In genomic region chr5:72596956-72597355, GRCh38 we compare ENCODE assay signal across 16 cellular contexts.
DNase-seq lines count a peak whose midpoint lies in the region; ATAC-seq, FAIRE-seq and TF ChIP-seq lines count a peak whose summit lies in the region.
"Had no signal": no experiment of that assay in that cellular context is flagged by ENCODE, and none has a peak within 500 bp of the region (broad histone marks: within the 10 kb centered on the region; RNA-seq: fewer than 3 reads in every experiment).

No MANE protein-coding gene starts in this region.

- no peak overlapping the region for H3K27ac Mint-ChIP-seq in astrocyte (ENCODE audit: unreplicated experiment)
- H3K27ac Mint-ChIP-seq: activated CD8-positive, alpha-beta T cell treated with anti-CD3 and anti-CD28 coated beads for 36 hours; stimulated activated effector memory CD8-positive, alpha-beta T cell treated with anti-CD3 and anti-CD28 coated beads, Interleukin-12 subunit alpha, Interleukin-12 subunit beta, amount 100 ng/mL, for 72 hours had no signal

- H3K27me3 ChIP-seq in GM23248 (replicated peaks; ENCODE audit: insufficient read depth) (no peaks in the 10 kb centered on the region), astrocyte (ENCODE audit: insufficient read depth, low read length) (no peaks in the 10 kb centered on the region), right atrium auricular region (no peaks in the 10 kb centered on the region), psoas muscle (ENCODE audit: insufficient read depth in 3 of 3, low read length in 2 of 3) (no peaks in the 10 kb centered on the region)

- no peaks in the 10 kb centered on the region for H4K20me1 ChIP-seq in GM23248 (ENCODE audit: insufficient read depth)
- no peaks in the 10 kb centered on the region for H4K20me1 ChIP-seq in astrocyte (ENCODE audit: insufficient read depth, low read length)

- H3K4me3 ChIP-seq in GM23248 = 0 out of 2 replicates have a peak overlapping the region, but pooled peaks have one; percentile 17
- H3K4me3 ChIP-seq in astrocyte (ENCODE audit: insufficient read depth, low read depth, low read length) = no peak overlapping the region
- H3K4me3 ChIP-seq in right atrium auricular region = no peak overlapping the region
- peak overlapping the region; percentile 42 for H3K4me3 ChIP-seq in psoas muscle

- no peaks in the 10 kb centered on the region for H3K27me3 Mint-ChIP-seq in astrocyte (ENCODE audit: low read depth, unreplicated experiment)

- H3K9ac ChIP-seq in GM23248 (no peak overlapping the region), astrocyte (ENCODE audit: low read length) (peak overlapping the region; percentile 76)

- H2AFZ ChIP-seq in GM23248 (peak overlapping the region; percentile 49), astrocyte (ENCODE audit: low read depth, low read length) (no peak overlapping the region)

- in situ Hi-C loops in GM23248 (cut with MboI) = no loop called here

- H3K4me1 ChIP-seq in GM23248 (ENCODE audit: insufficient read depth) (peaks cover 50% of the 10 kb centered on the region), astrocyte (ENCODE audit: insufficient read depth, low read length) (peaks cover 44% of the 10 kb centered on the region), right atrium auricular region (peaks cover 0 to 27% of the 10 kb centered on the region in 2 donors), psoas muscle (peaks cover 25% of the 10 kb centered on the region)

- H3K9me3 ChIP-seq in GM23248 (ENCODE audit: low read depth) (no peaks in the 10 kb centered on the region), astrocyte (ENCODE audit: insufficient read depth, low read depth, low read length) (peaks cover 3% of the 10 kb centered on the region), right atrium auricular region (peaks cover 0 to 7% of the 10 kb centered on the region in 2 donors), psoas muscle (peaks cover 5% of the 10 kb centered on the region)

- H3K79me2 ChIP-seq in GM23248 (ENCODE audit: insufficient read depth) (no peaks in the 10 kb centered on the region), astrocyte (ENCODE audit: insufficient read depth, low read length) (no peaks in the 10 kb centered on the region)

- peaks cover 50% of the 10 kb centered on the region for H3F3A ChIP-seq in GM23248 (ENCODE audit: insufficient read depth)

- ATAC-seq in psoas muscle = peak; percentile 52 to 63 (median 60)
- ATAC-seq: activated CD8-positive, alpha-beta T cell treated with anti-CD3 and anti-CD28 coated beads for 36 hours; HepG2; stimulated activated effector memory CD8-positive, alpha-beta T cell treated with anti-CD3 and anti-CD28 coated beads, Interleukin-12 subunit alpha, Interleukin-12 subunit beta, amount 100 ng/mL, for 72 hours had no signal

- H3K27ac ChIP-seq in GM23248 (peak overlapping the region; percentile 98), astrocyte (ENCODE audit: low read depth, low read length) (peak overlapping the region; percentile 99), right atrium auricular region (peak overlapping the region; percentile 53 to 72), psoas muscle (peak overlapping the region; percentile 82)

- peaks cover 12% of the 10 kb centered on the region for H3K4me1 Mint-ChIP-seq in astrocyte (ENCODE audit: low read depth, unreplicated experiment)

- no peak overlapping the region for H3K4me3 Mint-ChIP-seq in astrocyte (ENCODE audit: unreplicated experiment)
- H3K4me3 Mint-ChIP-seq: activated CD8-positive, alpha-beta T cell treated with anti-CD3 and anti-CD28 coated beads for 36 hours; stimulated activated effector memory CD8-positive, alpha-beta T cell treated with anti-CD3 and anti-CD28 coated beads, Interleukin-12 subunit alpha, Interleukin-12 subunit beta, amount 100 ng/mL, for 72 hours had no signal

- no peaks in the 10 kb centered on the region for H3K36me3 Mint-ChIP-seq in astrocyte (ENCODE audit: low read depth, unreplicated experiment)
- H3K36me3 Mint-ChIP-seq: stimulated activated effector memory CD8-positive, alpha-beta T cell treated with anti-CD3 and anti-CD28 coated beads, Interleukin-12 subunit alpha, Interleukin-12 subunit beta, amount 100 ng/mL, for 72 hours had no signal

- 83 to 85% methylated on average over 3 of the region's 3 CpGs for WGBS in GM23248 (ENCODE audit: low coverage in 1 of 2, low lambda C conversion rate in 2 of 2, missing lambda C conversion rate in 2 of 2), 2 experiments
- WGBS in psoas muscle, 3 donors = 52 to 81% (median 55%) methylated on average over 3 of the region's 3 CpGs

- TF ChIP-seq CTCF in astrocyte (IDR thresholded peaks at IDR 0.05; ENCODE audit: insufficient read depth, low read depth, low read length) (no peak), right atrium auricular region (IDR thresholded peaks at IDR 0.05) (no peak), psoas muscle (IDR thresholded peaks at IDR 0.05) (no peak)

- FAIRE-seq in astrocyte (lab: Jason Lieb, UNC) = no peak
- FAIRE-seq: endometrium, GM18507, HepG2, TTC549 had no signal

- no peaks in the 10 kb centered on the region for H3K36me3 ChIP-seq in GM23248 (ENCODE audit: low read depth)
- no peaks in the 10 kb centered on the region for H3K36me3 ChIP-seq in astrocyte (ENCODE audit: insufficient read depth, low read length)
- H3K36me3 ChIP-seq in right atrium auricular region = no peaks in the 10 kb centered on the region
- H3K36me3 ChIP-seq in psoas muscle (ENCODE audit: insufficient read depth in 1 of 2, low read depth in 1 of 2) = no peaks in the 10 kb centered on the region

- peaks cover 9% of the 10 kb centered on the region for H3K9me3 Mint-ChIP-seq in astrocyte (ENCODE audit: unreplicated experiment)
- H3K9me3 Mint-ChIP-seq: stimulated activated effector memory CD8-positive, alpha-beta T cell treated with anti-CD3 and anti-CD28 coated beads, Interleukin-12 subunit alpha, Interleukin-12 subunit beta, amount 100 ng/mL, for 72 hours had no signal

- H3K4me2 ChIP-seq in GM23248 (ENCODE audit: unreplicated experiment) (peak overlapping the region; percentile 74), astrocyte (ENCODE audit: low read length) (peak overlapping the region; percentile 77)

- intact Hi-C loops in psoas muscle (cut with DNase I) = no loop called here

- DNase-seq in GM23248 = peak; percentile 11
- DNase-seq in astrocyte (ENCODE audit: low read depth) = no peak
- no peak for DNase-seq in right atrium auricular region (ENCODE audit: low spot score)
- no peak for DNase-seq in psoas muscle
- DNase-seq in activated naive CD4-positive, alpha-beta T cell (lab: John Stamatoyannopoulos, UW) = no peak
- no peak for DNase-seq in NCI-H446 (lab: John Stamatoyannopoulos, UW)
- no peak for DNase-seq in NCI-H748 (lab: John Stamatoyannopoulos, UW; ENCODE audit: unreplicated experiment)
- no peak for DNase-seq in SK-N-DZ (ENCODE audit: low spot score)
- DNase-seq: activated CD8-positive, alpha-beta T cell treated with anti-CD3 and anti-CD28 coated beads for 36 hours; activated effector memory CD4-positive, alpha-beta T cell treated with Interleukin-2 at 50 U/mL for 16 hours; NK-92 treated with Interleukin-12 subunit alpha and Interleukin-12 subunit beta, amount 100 ng/mL, for 24 hours had no signal

- H3K9me2 ChIP-seq in GM23248 (ENCODE audit: insufficient read depth) = no peaks in the 10 kb centered on the region

Comparison
In these comparisons a context has a peak if more than half of its experiments do, and no peak if none do; other contexts are left out.
1. H3K4me3 ChIP-seq: peak in GM23248 (single experiment) and psoas muscle (single experiment); none in astrocyte (single experiment) and right atrium auricular region (0 of 2).
2. Peak in every context shown above with its lines, with median percentiles within 50 percentile points of each other: H3K27ac ChIP-seq.